ENCODE assay signal across 20 cellular contexts in genomic region chr19:19624032-19624570, GRCh38.
"Had no signal": no experiment of that assay in that cellular context is flagged by ENCODE, and none has a peak within 500 bp of the region (broad histone marks: within the 10 kb centered on the region; RNA-seq: fewer than 3 reads in every experiment).

No MANE protein-coding gene starts in this region.

- H3K27ac ChIP-seq: heart right ventricle had no signal

- H3K4me3 Mint-ChIP-seq: activated CD4-positive, alpha-beta T cell treated with anti-CD3 and anti-CD28 coated beads, Interleukin-2, amount 10 ng/mL, durations not matched to agents 24 days and 14 days; activated naive CD4-positive, alpha-beta T cell treated with anti-CD3 and anti-CD28 coated beads, Interleukin-2, amount 50 U/mL, for 24 hours; stimulated activated naive CD8-positive, alpha-beta T cell treated with anti-CD3 and anti-CD28 coated beads, Interleukin-15, amount 100 ng/mL, for 72 hours; WTC11 had no signal

- H3K27ac Mint-ChIP-seq: activated CD4-positive, alpha-beta T cell treated with anti-CD3 and anti-CD28 coated beads, Interleukin-2, amount 10 ng/mL, durations not matched to agents 24 days and 14 days; nephron; WTC11 had no signal

- H3K27me3 Mint-ChIP-seq: activated CD4-positive, alpha-beta T cell treated with anti-CD3 and anti-CD28 coated beads, Interleukin-2, amount 10 ng/mL, durations not matched to agents 24 days and 14 days; activated naive CD4-positive, alpha-beta T cell treated with anti-CD3 and anti-CD28 coated beads, Interleukin-2, amount 50 U/mL, for 24 hours; stimulated activated naive CD8-positive, alpha-beta T cell treated with anti-CD3 and anti-CD28 coated beads, Interleukin-15, amount 100 ng/mL, for 72 hours had no signal

- H3K4me3 ChIP-seq: heart right ventricle, testis had no signal

- H3K9me3 Mint-ChIP-seq: activated CD4-positive, alpha-beta T cell treated with anti-CD3 and anti-CD28 coated beads, Interleukin-2, amount 10 ng/mL, durations not matched to agents 24 days and 14 days; activated naive CD4-positive, alpha-beta T cell treated with anti-CD3 and anti-CD28 coated beads, Interleukin-2, amount 50 U/mL, for 24 hours; nephron; stimulated activated naive CD8-positive, alpha-beta T cell treated with anti-CD3 and anti-CD28 coated beads, Interleukin-15, amount 100 ng/mL, for 72 hours; WTC11 had no signal

- H3K27me3 ChIP-seq: testis had no signal

- DNase-seq: activated CD4-positive, alpha-beta T cell treated with anti-CD3 and anti-CD28 coated beads, Interleukin-2, amount 10 ng/mL, durations not matched to agents 24 days and 14 days; activated effector memory CD4-positive, alpha-beta T cell treated with Interleukin-2 at 50 U/mL for 16 hours; activated T-cell treated with anti-CD3 and anti-CD28 coated beads, Interleukin-2, amount 50 U/mL, for 1 hour; aorta; foreskin melanocyte; heart right ventricle; islet precursor cell; mammary epithelial cell; stimulated activated CD4-positive, alpha-beta T cell treated with anti-CD3 and anti-CD28 coated beads, Interleukin-12 subunit alpha, Interleukin-12 subunit beta, amount 100 ng/mL, for 4 hours; stimulated activated CD4-positive, alpha-beta T cell treated with anti-CD3 and anti-CD28 coated beads, Interleukin-2, amount 100 ng/mL, for 48 hours; stimulated activated naive CD8-positive, alpha-beta T cell treated with anti-CD3 and anti-CD28 coated beads, Interleukin-15, amount 100 ng/mL, for 72 hours had no signal

- H3K9me3 ChIP-seq: heart right ventricle, testis had no signal

- FAIRE-seq: bronchial epithelial cell, colon, urothelium cell line had no signal

- ATAC-seq: heart right ventricle; left lobe of liver; sciatic nerve; stimulated activated naive CD8-positive, alpha-beta T cell treated with anti-CD3 and anti-CD28 coated beads, Interleukin-15, amount 100 ng/mL, for 72 hours; WTC11 had no signal
